Comparison of ENCODE assay signal across 22 cellular contexts in the genomic region with DNA sequence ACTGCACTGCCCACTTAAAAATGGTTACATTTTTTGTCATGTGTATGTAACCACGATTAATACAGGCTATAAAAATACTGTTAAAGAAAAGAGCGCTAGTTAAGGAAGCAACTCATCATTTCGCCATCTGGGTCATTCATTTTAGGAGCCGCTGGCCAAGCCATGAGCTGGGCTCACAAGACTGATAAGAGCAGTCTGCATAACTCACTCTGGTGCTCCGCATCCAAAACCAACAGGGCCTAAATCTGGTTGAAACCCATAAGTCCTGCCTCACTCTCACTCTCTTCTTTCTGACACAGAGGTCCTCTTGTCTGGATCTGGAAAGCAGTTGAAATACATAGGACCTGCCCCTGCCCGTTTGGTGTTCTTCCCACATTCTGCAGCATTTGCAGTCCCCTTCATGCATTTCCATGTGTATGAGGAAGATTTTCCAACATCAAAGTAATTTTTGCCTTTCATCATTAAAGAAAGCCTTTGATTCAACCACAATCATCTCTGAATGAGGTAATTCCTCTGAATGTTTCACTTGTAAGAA.
DNase-seq lines count a peak whose midpoint lies in the region; ATAC-seq, FAIRE-seq and TF ChIP-seq lines count a peak whose summit lies in the region.
"Had no signal": no experiment of that assay in that cellular context is flagged by ENCODE, and none has a peak within 500 bp of the region (broad histone marks: within the 10 kb centered on the region; RNA-seq: fewer than 3 reads in every experiment).

No MANE protein-coding gene starts in this region.

- peaks cover 2% of the 10 kb centered on the region for H3K36me3 Mint-ChIP-seq in astrocyte (ENCODE audit: low read depth, unreplicated experiment)

- no peaks in the 10 kb centered on the region for H3K4me1 ChIP-seq in astrocyte (ENCODE audit: insufficient read depth, low read length)
- H3K4me1 ChIP-seq in right cardiac atrium (ENCODE audit: control insufficient read depth, insufficient read depth, low read length), result no peaks in the 10 kb centered on the region
- peaks cover 14% of the 10 kb centered on the region for H3K4me1 ChIP-seq in upper lobe of right lung
- H3K4me1 ChIP-seq: BE2C had no signal

- no peak overlapping the region for H3K4me3 Mint-ChIP-seq in astrocyte (ENCODE audit: unreplicated experiment)

- no peak overlapping the region for H3K4me3 ChIP-seq in astrocyte (ENCODE audit: insufficient read depth, low read depth, low read length)
- no peak overlapping the region for H3K4me3 ChIP-seq in right cardiac atrium (ENCODE audit: low read length)
- no peak overlapping the region for H3K4me3 ChIP-seq in upper lobe of right lung

- no peak for TF ChIP-seq CTCF in astrocyte (IDR thresholded peaks at IDR 0.05; ENCODE audit: insufficient read depth, low read depth, low read length)
- no peak for TF ChIP-seq CTCF in upper lobe of right lung (IDR thresholded peaks at IDR 0.05)

- FAIRE-seq in astrocyte (lab: Jason Lieb, UNC), result no peak
- FAIRE-seq: D721Med, GM18507 had no signal

- no peaks in the 10 kb centered on the region for H3K4me1 Mint-ChIP-seq in astrocyte (ENCODE audit: low read depth, unreplicated experiment)

- H3K79me2 ChIP-seq in astrocyte (ENCODE audit: insufficient read depth, low read length), result no peaks in the 10 kb centered on the region

- ATAC-seq in Right ventricle myocardium superior (ENCODE audit: poor library complexity), result peak; percentile 51
- ATAC-seq in right cardiac atrium, result peak; percentile 86 to 91
- ATAC-seq in upper lobe of right lung, result no peak
- ATAC-seq in GM19452 (IDR thresholded peaks at IDR 0.05; ENCODE audit: unreplicated experiment), result no peak

- H2AFZ ChIP-seq in astrocyte (ENCODE audit: low read depth, low read length), result no peak overlapping the region

- peak; percentile 56 for DNase-seq in astrocyte (ENCODE audit: low read depth)
- DNase-seq in Right ventricle myocardium superior, result no peak
- DNase-seq in right cardiac atrium, result peak; percentile 66 to 89 (median 81)
- DNase-seq in upper lobe of right lung, result no peak
- no peak for DNase-seq in inferior parietal cortex (ENCODE audit: extremely low spot score)
- DNase-seq in SW 1271 (lab: John Stamatoyannopoulos, UW), result no peak
- DNase-seq: BE2C; DMS53; GDM1; KG1; NCI-H1092 treated with DMSO at 0.1 percent for 48 hours; NCI-H146; NCI-H2029 treated with DMSO at 0.1 percent for 48 hours; NCI-H226; NCI-H510A treated with DMSO at 0.1 percent for 48 hours; NCI-H748 treated with DMSO at 0.1 percent for 48 hours; NK-92 treated with Interleukin-12 subunit alpha and Interleukin-12 subunit beta, amount 100 ng/mL, for 24 hours had no signal

- no peak overlapping the region for H3K9ac ChIP-seq in astrocyte (ENCODE audit: low read length)

- no peaks in the 10 kb centered on the region for H4K20me1 ChIP-seq in astrocyte (ENCODE audit: insufficient read depth, low read length)

- H3K27me3 ChIP-seq in astrocyte (ENCODE audit: insufficient read depth, low read length) (no peaks in the 10 kb centered on the region), right cardiac atrium (ENCODE audit: control insufficient read depth, insufficient read depth) (no peaks in the 10 kb centered on the region), upper lobe of right lung (no peaks in the 10 kb centered on the region)
- H3K27me3 ChIP-seq: BE2C had no signal

- H3K27ac Mint-ChIP-seq in astrocyte (ENCODE audit: unreplicated experiment), result no peak overlapping the region

- peaks cover 35% of the 10 kb centered on the region for H3K27me3 Mint-ChIP-seq in astrocyte (ENCODE audit: low read depth, unreplicated experiment)

- no peak overlapping the region for H3K27ac ChIP-seq in astrocyte (ENCODE audit: low read depth, low read length)
- no peak overlapping the region for H3K27ac ChIP-seq in right cardiac atrium (ENCODE audit: low read length)
- H3K27ac ChIP-seq in upper lobe of right lung, result peak overlapping the region; percentile 9
- H3K27ac ChIP-seq: HL-60, RWPE1 had no signal

- H3K9me3 Mint-ChIP-seq in astrocyte (ENCODE audit: unreplicated experiment), result peaks cover 3% of the 10 kb centered on the region

- 54% methylated on average over 6 of the region's 6 CpGs for WGBS in right cardiac atrium

- H3K36me3 ChIP-seq in astrocyte (ENCODE audit: insufficient read depth, low read length), result no peaks in the 10 kb centered on the region
- no peaks in the 10 kb centered on the region for H3K36me3 ChIP-seq in upper lobe of right lung
- H3K36me3 ChIP-seq: BE2C had no signal

- intact Hi-C loops in Right ventricle myocardium superior (cut with DNase I) (no loop called here), right cardiac atrium (cut with DNase I) (no loop called here), upper lobe of right lung (cut with DNase I) (no loop called here)

- H3K9me3 ChIP-seq in astrocyte (ENCODE audit: insufficient read depth, low read depth, low read length) (no peaks in the 10 kb centered on the region), right cardiac atrium (ENCODE audit: control insufficient read depth, low read length) (no peaks in the 10 kb centered on the region), upper lobe of right lung (no peaks in the 10 kb centered on the region)
- H3K9me3 ChIP-seq: BE2C had no signal

- H3K4me2 ChIP-seq in astrocyte (ENCODE audit: low read length), result no peak overlapping the region

Comparison
In these comparisons a context has a peak if more than half of its experiments do, and no peak if none do; other contexts are left out.
1. DNase-seq: peak in astrocyte (single experiment) and right cardiac atrium (3 of 3); none in Right ventricle myocardium superior (single experiment), upper lobe of right lung (single experiment), inferior parietal cortex (single experiment) and SW 1271 (0 of 2).
2. ATAC-seq: peak in Right ventricle myocardium superior (single experiment) and right cardiac atrium (2 of 2); none in upper lobe of right lung (single experiment) and GM19452 (single experiment).